Comparison of ENCODE assay signal across 1 cellular context in genomic region chr13:113208424-113209335, GRCh38.
TF ChIP-seq lines count a peak whose summit lies in the region.

Gene PCID2 (minus strand): TSS chr13:113208669. CDS start chr13:113208634, 35 bp downstream.

TF ChIP-seq in GM12878, 131 proteins besides CTCF, POLR2A, EP300 and RAD21 (continued from another document and continues in another):
- TF ChIP-seq E4F1 (IDR thresholded peaks at IDR 0.05; ENCODE audit: borderline replicate concordance, partially characterized antibody) (no peak), ASH2L (IDR thresholded peaks at IDR 0.05; ENCODE audit: borderline replicate concordance, low read depth) (peak; percentile 80; the same call in 1 of the 2 replicates), TBL1XR1 (IDR thresholded peaks at IDR 0.05; ENCODE audit: low read depth, low read length) (peak; percentile 74), TCF12 (IDR thresholded peaks at IDR 0.05; ENCODE audit: low read depth, low read length) (peak; percentile 82), FOXK2 (IDR thresholded peaks at IDR 0.05) (no peak), NFIC (IDR thresholded peaks at IDR 0.05; ENCODE audit: low read depth, low read length) (no peak; the same call in 1 of the 2 replicates), NKRF (conservative IDR thresholded peaks at IDR 0.05) (peak; percentile 40), PAX5 (IDR thresholded peaks at IDR 0.05; ENCODE audit: borderline replicate concordance, low read depth, low read length) (peak; percentile 53; the same call in 1 of the 2 replicates), BMI1 (IDR thresholded peaks at IDR 0.05; ENCODE audit: borderline replicate concordance) (no peak), WRNIP1 (IDR thresholded peaks at IDR 0.05; ENCODE audit: borderline replicate concordance, low read depth, low read length) (no peak), ZNF384 (IDR thresholded peaks at IDR 0.05; ENCODE audit: borderline replicate concordance, low read depth, low read length) (no peak), BRCA1 (IDR thresholded peaks at IDR 0.05; ENCODE audit: low read depth, low read length) (no peak), IRF5 (IDR thresholded peaks at IDR 0.05; ENCODE audit: borderline replicate concordance) (no peak), CHD2 (IDR thresholded peaks at IDR 0.05; ENCODE audit: borderline replicate concordance, low read depth, low read length) (peak; percentile 83), SMARCA5 (IDR thresholded peaks at IDR 0.05) (peak; percentile 89), RCOR1 (conservative IDR thresholded peaks at IDR 0.05; ENCODE audit: low read depth, low read length) (0 out of 2 replicates have a peak, but pooled peaks have one; percentile 60), POU2F2 (IDR thresholded peaks at IDR 0.05; ENCODE audit: borderline replicate concordance, low read depth, low read length) (peak; percentile 88; the same call in 2 of the 3 replicates), NRF1 (conservative IDR thresholded peaks at IDR 0.05; ENCODE audit: low read depth, low read length) (no peak), HDAC2 (IDR thresholded peaks at IDR 0.05) (no peak), STAT3 (IDR thresholded peaks at IDR 0.05; ENCODE audit: low read depth, low read length) (no peak), SMAD5 (IDR thresholded peaks at IDR 0.05; ENCODE audit: low read depth) (0 out of 2 replicates have a peak, but pooled peaks have one; percentile 48), ATF7 (IDR thresholded peaks at IDR 0.05; ENCODE audit: low read depth) (peak; percentile 39), SIN3A (IDR thresholded peaks at IDR 0.05; ENCODE audit: low read depth, low read length) (peak; percentile 60; the same call in 1 of the 2 replicates), RB1 (IDR thresholded peaks at IDR 0.05; ENCODE audit: borderline replicate concordance) (peak; percentile 92; the same call in 1 of the 2 replicates), USF2 (IDR thresholded peaks at IDR 0.05; ENCODE audit: borderline replicate concordance, low read depth, low read length) (no peak), TARDBP (IDR thresholded peaks at IDR 0.05; ENCODE audit: borderline replicate concordance) (peak; percentile 78; the same call in 1 of the 2 replicates), BCLAF1 (IDR thresholded peaks at IDR 0.05) (no peak), KDM1A (IDR thresholded peaks at IDR 0.05; ENCODE audit: borderline replicate concordance) (no peak), IKZF1 (conservative IDR thresholded peaks at IDR 0.05) (peak; percentile 91), E2F8 (IDR thresholded peaks at IDR 0.05; ENCODE audit: low read depth, partially characterized antibody) (peak; percentile 73), TAF1 (IDR thresholded peaks at IDR 0.05; ENCODE audit: borderline replicate concordance, low read depth, low read length) (peak; percentile 92), NR2C1 (IDR thresholded peaks at IDR 0.05) (peak; percentile 84), ATF3 (IDR thresholded peaks at IDR 0.05; ENCODE audit: borderline replicate concordance, extremely low read depth, low read depth, low read length) (no peak), RELB (IDR thresholded peaks at IDR 0.05; ENCODE audit: low read depth) (peak; percentile 87), SRF (IDR thresholded peaks at IDR 0.05; ENCODE audit: low read depth in 2 of 2, low read length in 2 of 2) (peak in 1 of 2 experiments; percentile 91; a peak in 3 of 4 replicates), IKZF2 (IDR thresholded peaks at IDR 0.05) (no peak; a peak in 2 of 4 replicates), E2F4 (IDR thresholded peaks at IDR 0.05; ENCODE audit: low read depth, low read length) (no peak), BCL11A (IDR thresholded peaks at IDR 0.05; ENCODE audit: low read depth, low read length) (no peak), MTA2 (IDR thresholded peaks at IDR 0.05; ENCODE audit: low read depth) (peak; percentile 36; the same call in 1 of the 2 replicates), SIX5 (IDR thresholded peaks at IDR 0.05; ENCODE audit: low read depth, low read length, severe bottlenecking) (peak; percentile 80), CEBPZ (IDR thresholded peaks at IDR 0.05; ENCODE audit: low read depth, low read length) (no peak), ZNF24 (IDR thresholded peaks at IDR 0.05) (peak; percentile 55; the same call in 1 of the 2 replicates), ZNF274 (IDR thresholded peaks at IDR 0.05; ENCODE audit: insufficient read depth, insufficient read length) (no peak), PML (IDR thresholded peaks at IDR 0.05; ENCODE audit: low read length) (no peak)
